ENCODE assay signal across 14 cellular contexts in the genomic region with DNA sequence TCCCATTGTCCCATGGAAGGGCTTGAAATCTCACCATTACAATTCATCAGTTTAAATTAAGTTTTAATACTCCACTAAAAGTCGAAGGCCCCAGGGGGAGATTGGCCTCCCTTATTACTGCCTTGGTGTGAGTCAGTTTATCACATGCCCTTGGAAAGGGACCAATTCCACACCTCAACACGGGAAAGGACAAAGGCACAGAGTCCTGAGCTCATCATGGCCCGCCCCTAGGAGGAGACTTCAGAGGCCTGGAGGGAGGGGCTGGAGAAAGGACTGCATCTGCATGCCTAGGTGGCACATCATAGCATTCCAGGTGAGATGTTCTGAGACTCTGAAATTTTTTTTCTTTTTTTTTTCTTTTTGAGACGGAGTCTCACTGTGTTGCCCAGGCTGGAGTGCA. TPM values are rescaled to one million over a fixed set of nuclear protein-coding genes. Genes with fewer than 3 reads are reported as not detected.
DNase-seq lines count a peak whose midpoint lies in the region; TF ChIP-seq lines count a peak whose summit lies in the region.
"Had no signal": no experiment of that assay in that cellular context is flagged by ENCODE, and none has a peak within 500 bp of the region (broad histone marks: within the 10 kb centered on the region; RNA-seq: fewer than 3 reads in every experiment).

No MANE protein-coding gene starts in this region.

- peaks cover 0 to 25% (median 18%) of the 10 kb centered on the region in 11 experiments; a peak in 19 of 22 replicates for H3K9me3 ChIP-seq in BLaER1 treated with 17β-estradiol and CSF1 and Interleukin-3, amounts not matched to agents 10 nM and 100 nM (replicated peaks in 1 of 11)
- no peaks in the 10 kb centered on the region for H3K9me3 ChIP-seq in H9 (ENCODE audit: control insufficient read depth, low read depth, low read length)
- no peaks in the 10 kb centered on the region for H3K9me3 ChIP-seq in suprapubic skin
- H3K9me3 ChIP-seq: heart left ventricle, SK-N-SH had no signal

- no peak overlapping the region for H2AK5ac ChIP-seq in H9 (ENCODE audit: insufficient read length, low read length)

- H3K23ac ChIP-seq in H9 (ENCODE audit: insufficient read length, low read depth, low read length) = no peak overlapping the region

- no peak overlapping the region for H3K27ac ChIP-seq in BLaER1 treated with 17β-estradiol and CSF1 and Interleukin-3, amounts not matched to agents 10 nM and 100 nM
- H3K27ac ChIP-seq in H9 (ENCODE audit: insufficient read length, low read depth, low read length) (no peak overlapping the region), suprapubic skin (no peak overlapping the region)
- H3K27ac ChIP-seq: heart left ventricle had no signal

- no peak overlapping the region for H3T11ph ChIP-seq in H9 (ENCODE audit: low read length)

- no peak overlapping the region for H4K8ac ChIP-seq in H9 (replicated peaks; ENCODE audit: insufficient read length, low read depth, low read length)

- peaks cover 31 to 86% (median 78%) of the 10 kb centered on the region in 10 experiments for H3K4me1 ChIP-seq in BLaER1 treated with 17β-estradiol and CSF1 and Interleukin-3, amounts not matched to agents 10 nM and 100 nM
- H3K4me1 ChIP-seq in H9 (ENCODE audit: insufficient read depth, low read length) (peaks cover 6% of the 10 kb centered on the region; the same call in 1 of the 2 replicates), suprapubic skin (peaks cover 26% of the 10 kb centered on the region)

- H3K36me3 ChIP-seq in BLaER1 treated with 17β-estradiol and CSF1 and Interleukin-3, amounts not matched to agents 10 nM and 100 nM = peaks cover 0 to 8% (median 0%) of the 10 kb centered on the region in 11 experiments; a peak in 1 of 22 replicates
- H3K36me3 ChIP-seq in kidney epithelial cell (ENCODE audit: control insufficient read depth, insufficient read depth, low read length) (no peaks in the 10 kb centered on the region), suprapubic skin (no peaks in the 10 kb centered on the region)
- H3K36me3 ChIP-seq: heart left ventricle had no signal

- no peak overlapping the region for H2BK12ac ChIP-seq in H9 (ENCODE audit: insufficient read length, low read depth, low read length)

- H3K9me3 Mint-ChIP-seq in H9 = peaks cover 0 to 3% of the 10 kb centered on the region in 2 experiments; a peak in 2 of 5 replicates
- H3K9me3 Mint-ChIP-seq: central memory CD8-positive, alpha-beta T cell had no signal

- no CpG with 5 or more reads among the region's 4 CpGs for WGBS in H9 (ENCODE audit: extremely low coverage, insufficient read length, low lambda C conversion rate)
- WGBS in suprapubic skin = 46% methylated on average over 4 of the region's 4 CpGs

- no peak overlapping the region for H3K9ac ChIP-seq in BLaER1 treated with 17β-estradiol and CSF1 and Interleukin-3, amounts not matched to agents 10 nM and 100 nM
- no peak overlapping the region for H3K9ac ChIP-seq in H9 (ENCODE audit: extremely low read depth, insufficient read length, low read length)
- H3K9ac ChIP-seq: SK-N-SH had no signal

- H4K20me1 ChIP-seq in BLaER1 treated with 17β-estradiol and CSF1 and Interleukin-3, amounts not matched to agents 10 nM and 100 nM = no peaks in the 10 kb centered on the region; a peak in 1 of 22 replicates
- no peaks in the 10 kb centered on the region for H4K20me1 ChIP-seq in H9 (ENCODE audit: control insufficient read depth, insufficient read depth, insufficient read length)

- TF ChIP-seq CTCF in H9 (conservative IDR thresholded peaks at IDR 0.05) (no peak), kidney epithelial cell (IDR thresholded peaks at IDR 0.05; ENCODE audit: insufficient read depth, low read length, poor library complexity, severe bottlenecking) (no peak), suprapubic skin (IDR thresholded peaks at IDR 0.05) (no peak)

- no peak overlapping the region for H3K4me3 ChIP-seq in BLaER1 treated with 17β-estradiol and CSF1 and Interleukin-3, amounts not matched to agents 10 nM and 100 nM
- H3K4me3 ChIP-seq in kidney epithelial cell (ENCODE audit: low read depth, low read length) = no peak overlapping the region
- H3K4me3 ChIP-seq in suprapubic skin = no peak overlapping the region
- H3K4me3 ChIP-seq: heart left ventricle had no signal

- peaks cover 0 to 3% (median 2%) of the 10 kb centered on the region in 3 experiments; a peak in 3 of 7 replicates for H3K36me3 Mint-ChIP-seq in H9 (ENCODE audit: insufficient read depth in 1 of 3, low read depth in 3 of 3)

- H3K27me3 ChIP-seq in BLaER1 treated with 17β-estradiol and CSF1 and Interleukin-3, amounts not matched to agents 10 nM and 100 nM = peaks cover 0 to 44% (median 35%) of the 10 kb centered on the region in 11 experiments; a peak in 14 of 22 replicates
- H3K27me3 ChIP-seq in H9 (ENCODE audit: insufficient read depth, low read length) = no peaks in the 10 kb centered on the region
- H3K27me3 ChIP-seq in kidney epithelial cell (ENCODE audit: control insufficient read depth, insufficient read depth, low read length) = no peaks in the 10 kb centered on the region
- H3K27me3 ChIP-seq in suprapubic skin = no peaks in the 10 kb centered on the region
- H3K27me3 ChIP-seq: heart left ventricle had no signal

- H3K4me1 Mint-ChIP-seq in H9 = peaks cover 21 to 29% of the 10 kb centered on the region in 2 experiments

- H3K18ac ChIP-seq in H9 (ENCODE audit: insufficient read length, low read depth, low read length) = no peak overlapping the region

- H2BK20ac ChIP-seq in H9 (ENCODE audit: low read depth, low read length, poor library complexity, severe bottlenecking) = no peak overlapping the region

- TF ChIP-seq EP300 in suprapubic skin (IDR thresholded peaks at IDR 0.05) = no peak

- no peak overlapping the region for H2BK120ac ChIP-seq in H9 (ENCODE audit: low read depth, low read length, poor library complexity, severe bottlenecking)

- no peaks in the 10 kb centered on the region; the same call in 1 of the 2 replicates for H3K79me2 ChIP-seq in H9 (ENCODE audit: insufficient read depth, low read length)

- no peaks in the 10 kb centered on the region for H3K79me1 ChIP-seq in H9 (ENCODE audit: insufficient read depth, low read depth, low read length, poor library complexity, severe bottlenecking)

- H2BK5ac ChIP-seq in H9 (ENCODE audit: insufficient read length, low read length) = no peak overlapping the region

- no peak overlapping the region for H3K56ac ChIP-seq in H9 (ENCODE audit: insufficient read length, low read depth, low read length)

- no peak for TF ChIP-seq POLR2A in suprapubic skin (IDR thresholded peaks at IDR 0.05)

- H2BK15ac ChIP-seq in H9 (ENCODE audit: low read depth, low read length) = no peak overlapping the region

- H4K91ac ChIP-seq in H9 (ENCODE audit: insufficient read length, low read depth, low read length) = no peak overlapping the region

- no peak overlapping the region for H3K27ac Mint-ChIP-seq in H9

- peak overlapping the region in 9 of 11 experiments; percentile 60 to 90 (median 76); a peak in 14 of 22 replicates for H3K4me2 ChIP-seq in BLaER1 treated with 17β-estradiol and CSF1 and Interleukin-3, amounts not matched to agents 10 nM and 100 nM
- no peak overlapping the region for H3K4me2 ChIP-seq in H9 (ENCODE audit: insufficient read depth, insufficient read length, low read length)
- H3K4me2 ChIP-seq: SK-N-SH had no signal

- H3K27me3 Mint-ChIP-seq in H9 (ENCODE audit: low read depth) = peaks cover 15% of the 10 kb centered on the region
- H3K27me3 Mint-ChIP-seq: central memory CD8-positive, alpha-beta T cell had no signal

- no peak overlapping the region for H4K5ac ChIP-seq in H9 (ENCODE audit: insufficient read length, low read depth, low read length)

- H2AFZ ChIP-seq in H9 (ENCODE audit: low read length) = no peak overlapping the region

- H3K23me2 ChIP-seq in H9 (ENCODE audit: insufficient read length, low read depth, low read length, poor library complexity, severe bottlenecking) = peaks cover 9% of the 10 kb centered on the region

- no peak overlapping the region; a peak in 1 of 5 replicates for H3K4me3 Mint-ChIP-seq in H9

- in situ Hi-C loops in SK-MEL-5 (cut with HindIII; ENCODE audit: low pct_unique_long_range_greater_than_20kb, low sequenced_read_pairs) = no loop called here

- no peak overlapping the region for H3K14ac ChIP-seq in H9 (ENCODE audit: insufficient read depth, low read length)

- H3K4ac ChIP-seq in H9 (ENCODE audit: low read depth, low read length) = no peak overlapping the region

- DNase-seq in H9 (peak; percentile 72), SK-MEL-5 (ENCODE audit: low read depth, low spot score) (peak; percentile 58), kidney epithelial cell (ENCODE audit: low read depth) (peak; percentile 80), suprapubic skin (ENCODE audit: low spot score in 2 of 2) (no peak), COLO668 (lab: John Stamatoyannopoulos, UW; ENCODE audit: unreplicated experiment) (no peak), NCI-H1694 (lab: John Stamatoyannopoulos, UW) (no peak), NCI-H1092 treated with DMSO at 0.1 percent for 48 hours (lab: John Stamatoyannopoulos, UW) (no peak)
- DNase-seq: DND-41; MV-4-11; SK-N-SH; stimulated activated CD4-positive, alpha-beta T cell treated with anti-CD3 and anti-CD28 coated beads, Interleukin-4, amount 100 ng/mL, for 24 hours had no signal

RNA-seq across cellular contexts. Expression of a gene that starts 2.8 kb away (rescaled TPM):
- total RNA-seq in H9 (2021) (44.5 and 48.3 TPM in 2 replicates), kidney epithelial cell (114 and 123 TPM in 2 replicates), suprapubic skin (10 to 100 TPM in 2 of 4 donors, 1 to 10 TPM in 2; 5.5 to 16.0 (median 12.3) TPM)
- total RNA-seq in SK-MEL-5 (2014; rRNA removed; shearing (Covaris generic)) = 70.0 and 74.7 TPM in 2 replicates
- 78.2 and 120 TPM in 2 replicates for polyA plus RNA-seq in SK-MEL-5 (2015; cell fraction: cytosol; rRNA removed)
- polyA plus RNA-seq in SK-MEL-5 (2015; cell fraction: nucleus; rRNA removed) = 65.2 and 69.3 TPM in 2 replicates

RNA-seq across cellular contexts. Expression of a gene that starts 48.4 kb away (rescaled TPM):
- 39.7 and 40.2 TPM in 2 replicates for total RNA-seq in H9 (2021)
- total RNA-seq in SK-MEL-5 (2014; rRNA removed; shearing (Covaris generic)) = 50.4 and 64.8 TPM in 2 replicates
- 27.6 and 31.2 TPM in 2 replicates for polyA plus RNA-seq in SK-MEL-5 (2015; cell fraction: cytosol; rRNA removed)
- polyA plus RNA-seq in SK-MEL-5 (2015; cell fraction: nucleus; rRNA removed) = 13.0 and 25.2 TPM in 2 replicates
- 39.8 and 50.0 TPM in 2 replicates for total RNA-seq in kidney epithelial cell
- 10 to 100 TPM; 12.2 to 17.1 (median 15.1) TPM for total RNA-seq in suprapubic skin

Comparison
In these comparisons a context has a peak if more than half of its experiments do, and no peak if none do; other contexts are left out.
1. DNase-seq: peak in H9 (single experiment), SK-MEL-5 (single experiment) and kidney epithelial cell (single experiment); none in suprapubic skin (0 of 2), COLO668 (single experiment), NCI-H1694 (single experiment) and NCI-H1092 treated with DMSO at 0.1 percent for 48 hours (single experiment).